ENCODE assay signal across 10 cellular contexts in the genomic region with DNA sequence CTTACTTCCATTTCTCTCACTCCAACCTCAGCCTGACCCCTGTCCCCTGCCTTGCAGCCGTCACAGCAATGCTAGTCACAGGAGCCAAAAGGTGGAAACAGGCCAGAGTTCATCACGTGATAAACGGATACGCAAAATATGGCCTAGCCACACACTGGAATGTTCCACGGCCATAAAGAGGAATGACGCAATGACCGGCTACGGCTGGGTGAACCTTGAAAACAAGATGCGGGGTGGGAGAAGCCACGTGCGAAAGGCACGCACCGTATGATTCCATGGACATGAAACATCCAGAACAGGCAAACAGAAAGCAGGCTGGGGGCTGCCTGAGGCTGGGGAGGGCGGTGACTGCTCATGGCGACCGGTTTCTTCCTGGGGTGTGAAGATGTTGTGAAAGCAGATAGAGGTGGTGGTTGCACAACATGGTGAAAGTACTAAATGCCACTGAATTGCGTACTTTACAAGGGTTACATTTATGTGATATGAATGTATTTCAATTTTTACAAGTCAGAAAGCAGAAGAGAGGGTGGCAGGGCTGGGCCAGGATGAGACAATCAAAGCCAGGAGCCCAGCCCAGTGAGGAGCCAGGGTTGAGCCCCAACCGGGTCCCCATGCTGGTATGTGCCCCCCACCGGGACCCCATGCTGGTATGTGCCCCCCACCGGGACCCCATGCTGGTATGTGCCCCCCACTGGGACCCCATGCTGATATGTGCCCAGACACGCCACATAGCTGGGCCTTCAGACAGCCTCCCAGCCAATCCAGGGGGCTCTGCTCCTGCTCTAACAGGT.
A peak's percentile ranks its signal among the peaks of the same experiment; 100 is the strongest.
DNase-seq lines count a peak whose midpoint lies in the region; ATAC-seq and TF ChIP-seq lines count a peak whose summit lies in the region.
"Had no signal": no experiment of that assay in that cellular context is flagged by ENCODE, and none has a peak within 500 bp of the region (broad histone marks: within the 10 kb centered on the region; RNA-seq: fewer than 3 reads in every experiment).

No MANE protein-coding gene starts in this region.

- peak; percentile 89 for TF ChIP-seq EP300 in transverse colon (IDR thresholded peaks at IDR 0.05; ENCODE audit: low read depth)

- ATAC-seq in HG03469 (IDR thresholded peaks at IDR 0.05; ENCODE audit: unreplicated experiment) (no peak), GM21619 (IDR thresholded peaks at IDR 0.05; ENCODE audit: unreplicated experiment) (no peak)

- H3K27ac ChIP-seq in duodenal mucosa (ENCODE audit: low read depth, low read length) (peak overlapping the region; percentile 79), transverse colon (peak overlapping the region; percentile 69 to 78 (median 74))

- H3K4me1 ChIP-seq in duodenal mucosa (ENCODE audit: control insufficient read depth in 1 of 2, insufficient read depth in 2 of 2, low read length in 2 of 2) (peaks cover 19 to 28% of the 10 kb centered on the region in 2 donors), transverse colon (peaks cover 5 to 19% (median 9%) of the 10 kb centered on the region in 4 donors)

- intact Hi-C loops in transverse colon (cut with DNase I; ENCODE audit: low total_unique reads): no loop called here

- H3K27me3 ChIP-seq in duodenal mucosa (ENCODE audit: control insufficient read depth in 1 of 2, insufficient read depth in 2 of 2, low read length in 2 of 2): no peaks in the 10 kb centered on the region
- H3K27me3 ChIP-seq in transverse colon: no peaks in the 10 kb centered on the region
- H3K27me3 ChIP-seq: MG63 had no signal

- no peaks in the 10 kb centered on the region for H3K9me3 ChIP-seq in duodenal mucosa (ENCODE audit: control insufficient read depth in 1 of 2, low read length in 2 of 2)
- no peaks in the 10 kb centered on the region for H3K9me3 ChIP-seq in transverse colon
- H3K9me3 ChIP-seq: MG63 had no signal

- peak; percentile 95 for DNase-seq in NOMO-1 treated with DMSO at 0.1 percent for 48 hours (lab: John Stamatoyannopoulos, UW; ENCODE audit: unreplicated experiment)
- peak; percentile 34 to 97 for DNase-seq in lung microvascular endothelial cell (ENCODE audit: low read depth in 2 of 2)
- DNase-seq in transverse colon: peak; percentile 87
- DNase-seq in DMS153 treated with DMSO at 0.1 percent for 48 hours (lab: John Stamatoyannopoulos, UW; ENCODE audit: unreplicated experiment): no peak
- DNase-seq in NCI-H187 treated with DMSO at 0.1 percent for 48 hours (lab: John Stamatoyannopoulos, UW): no peak
- DNase-seq: activated gamma-delta T cell, MG63 had no signal

- H3K4me3 ChIP-seq in duodenal mucosa (ENCODE audit: low read depth in 1 of 2, low read length in 2 of 2) (no peak overlapping the region), transverse colon (no peak overlapping the region)
- H3K4me3 ChIP-seq: MG63 had no signal

- in situ Hi-C loops in transverse colon (cut with MboI; ENCODE audit: low pct_ligation_motif_present in 1 of 4, low pct_unique_long_range_greater_than_20kb in 1 of 4, low sequenced_read_pairs in 3 of 4): no loop called here

- no peak for TF ChIP-seq CTCF in transverse colon (IDR thresholded peaks at IDR 0.05)

- 59 to 82% methylated on average over 10 to 21 of the region's 21 CpGs for WGBS in transverse colon (ENCODE audit: low coverage in 1 of 2), 2 donors

- peaks cover 0 to 13% of the 10 kb centered on the region in 2 donors for H3K36me3 ChIP-seq in duodenal mucosa (ENCODE audit: control insufficient read depth in 1 of 2, insufficient read depth in 2 of 2, low read length in 2 of 2)
- H3K36me3 ChIP-seq in transverse colon: no peaks in the 10 kb centered on the region
- H3K36me3 ChIP-seq: MG63 had no signal

- peak overlapping the region; percentile 32 to 40 for H3K9ac ChIP-seq in duodenal mucosa (ENCODE audit: low read depth in 1 of 2, low read length in 2 of 2)

- TF ChIP-seq POLR2A in transverse colon (IDR thresholded peaks at IDR 0.05): peak; percentile 22

Comparison
In these comparisons a context has a peak if more than half of its experiments do, and no peak if none do; other contexts are left out.
1. DNase-seq: peak in NOMO-1 treated with DMSO at 0.1 percent for 48 hours (single experiment), lung microvascular endothelial cell (2 of 2) and transverse colon (single experiment); none in DMS153 treated with DMSO at 0.1 percent for 48 hours (single experiment) and NCI-H187 treated with DMSO at 0.1 percent for 48 hours (single experiment).